Comparison of ENCODE assay signal across 16 cellular contexts in genomic region chr5:94672746-94673145, GRCh38. TPM values are rescaled to one million over a fixed set of nuclear protein-coding genes. Genes with fewer than 3 reads are reported as not detected.
A peak's percentile ranks its signal among the peaks of the same experiment; 100 is the strongest.
DNase-seq lines count a peak whose midpoint lies in the region; ATAC-seq and TF ChIP-seq lines count a peak whose summit lies in the region.
"Had no signal": no experiment of that assay in that cellular context is flagged by ENCODE, and none has a peak within 500 bp of the region (broad histone marks: within the 10 kb centered on the region; RNA-seq: fewer than 3 reads in every experiment).

No MANE protein-coding gene starts in this region.

- intact Hi-C loops in stomach (cut with DNase I; ENCODE audit: low total_unique reads) = no loop called here

- peak overlapping the region; percentile 27 to 91 for H3K27ac Mint-ChIP-seq in effector memory CD8-positive, alpha-beta T cell
- peak overlapping the region; percentile 33 for H3K27ac Mint-ChIP-seq in mesothelial cell of epicardium

- WGBS in stomach, 5 donors = 63 to 81% (median 72%) methylated on average over 1 of the region's 1 CpG

- no peaks in the 10 kb centered on the region for H3K27me3 Mint-ChIP-seq in effector memory CD8-positive, alpha-beta T cell
- no peaks in the 10 kb centered on the region for H3K27me3 Mint-ChIP-seq in mesothelial cell of epicardium (ENCODE audit: low read depth)
- H3K27me3 Mint-ChIP-seq: CD4-positive, alpha-beta memory T cell had no signal

- peaks cover 0 to 3% (median 0%) of the 10 kb centered on the region in 4 donors for H3K4me1 ChIP-seq in stomach

- no peak for TF ChIP-seq EP300 in stomach (IDR thresholded peaks at IDR 0.05)

- no peak overlapping the region for H3K27ac ChIP-seq in stomach
- H3K27ac ChIP-seq: C4-2B, GM23248 had no signal

- H3K36me3 ChIP-seq in stomach = peaks cover 0 to 20% (median 15%) of the 10 kb centered on the region in 4 donors
- H3K36me3 ChIP-seq: BE2C had no signal

- no peak overlapping the region for H3K4me3 Mint-ChIP-seq in effector memory CD8-positive, alpha-beta T cell
- no peak overlapping the region for H3K4me3 Mint-ChIP-seq in mesothelial cell of epicardium
- H3K4me3 Mint-ChIP-seq: CD4-positive, alpha-beta memory T cell had no signal

- peaks cover 28% of the 10 kb centered on the region for H3K36me3 Mint-ChIP-seq in effector memory CD8-positive, alpha-beta T cell (ENCODE audit: insufficient read depth)
- peaks cover 2% of the 10 kb centered on the region for H3K36me3 Mint-ChIP-seq in mesothelial cell of epicardium

- TF ChIP-seq POLR2A in stomach (IDR thresholded peaks at IDR 0.05) = no peak

- H3K4me1 Mint-ChIP-seq in effector memory CD8-positive, alpha-beta T cell (ENCODE audit: low read depth in 2 of 2) = peaks cover 0 to 11% of the 10 kb centered on the region in 2 donors
- peaks cover 15% of the 10 kb centered on the region for H3K4me1 Mint-ChIP-seq in mesothelial cell of epicardium

- DNase-seq in effector memory CD8-positive, alpha-beta T cell = no peak
- DNase-seq in mesothelial cell of epicardium (ENCODE audit: low spot score in 2 of 2, unreplicated experiment in 2 of 2) (no peak), stomach (no peak)
- DNase-seq: BE2C; CD4-positive, alpha-beta memory T cell; DMS153; DMS79 treated with DMSO at 0.1 percent for 48 hours; GDM1; GM23248; H7 had no signal

- 0 out of 3 replicates have a peak, but pooled peaks have one; percentile 36 for ATAC-seq in SK-N-SH treated with all-trans-retinoic acid at 6 μM for 48 hours
- no peak for ATAC-seq in effector memory CD8-positive, alpha-beta T cell (replicated peaks)
- ATAC-seq in HG02623 (IDR thresholded peaks at IDR 0.05; ENCODE audit: unreplicated experiment) = no peak
- ATAC-seq in HG02588 (IDR thresholded peaks at IDR 0.05; ENCODE audit: unreplicated experiment) = no peak
- ATAC-seq in HG03521 (IDR thresholded peaks at IDR 0.05; ENCODE audit: unreplicated experiment) = no peak
- ATAC-seq: HepG2 had no signal

- H3K9me3 Mint-ChIP-seq in effector memory CD8-positive, alpha-beta T cell = no peaks in the 10 kb centered on the region
- no peaks in the 10 kb centered on the region for H3K9me3 Mint-ChIP-seq in mesothelial cell of epicardium
- H3K9me3 Mint-ChIP-seq: CD4-positive, alpha-beta memory T cell had no signal

- no peaks in the 10 kb centered on the region for H3K9me3 ChIP-seq in stomach
- H3K9me3 ChIP-seq: BE2C had no signal

- H3K27me3 ChIP-seq in stomach = no peaks in the 10 kb centered on the region
- H3K27me3 ChIP-seq: BE2C had no signal

- no peak for TF ChIP-seq CTCF in mesothelial cell of epicardium (IDR thresholded peaks at IDR 0.05; ENCODE audit: unreplicated experiment)
- TF ChIP-seq CTCF in stomach (IDR thresholded peaks at IDR 0.05) = no peak

- no peak overlapping the region for H3K4me3 ChIP-seq in stomach
- H3K4me3 ChIP-seq: GM23248 had no signal

TF ChIP-seq in SK-N-SH treated with all-trans-retinoic acid at 6 μM for 48 hours, 23 proteins besides CTCF, POLR2A, EP300 and RAD21:
- no peak for TF ChIP-seq RARB (CRISPR knock-in tag; IDR thresholded peaks at IDR 0.05)
- TF ChIP-seq BACH2 (CRISPR knock-in tag; IDR thresholded peaks at IDR 0.05; ENCODE audit: borderline replicate concordance) = no peak
- TF ChIP-seq ISL1 (CRISPR knock-in tag; IDR thresholded peaks at IDR 0.05) = peak; percentile 43
- 0 out of 2 replicates have a peak, but pooled peaks have one; percentile 13 for TF ChIP-seq ZNF8 (CRISPR knock-in tag; IDR thresholded peaks at IDR 0.05)
- no peak for TF ChIP-seq OSR1 (CRISPR knock-in tag; IDR thresholded peaks at IDR 0.05)
- no peak for TF ChIP-seq ZNF70 (CRISPR knock-in tag; IDR thresholded peaks at IDR 0.05)
- no peak for TF ChIP-seq PATZ1 (CRISPR knock-in tag; IDR thresholded peaks at IDR 0.05; ENCODE audit: borderline replicate concordance)
- no peak for TF ChIP-seq CREB5 (CRISPR knock-in tag; IDR thresholded peaks at IDR 0.05; ENCODE audit: low read depth)
- no peak for TF ChIP-seq ZFP3 (CRISPR knock-in tag; IDR thresholded peaks at IDR 0.05)

RNA-seq across cellular contexts. Expression of gene SLF1, which starts 54.3 kb away (rescaled TPM):
- total RNA-seq in mesothelial cell of epicardium (8.2 to 9.8 TPM (median 9.4 TPM) in 3 replicates), stomach (10 to 100 TPM in 3 of 5 donors, 1 to 10 TPM in 1, under 1 TPM in 1; 0.58 to 53.1 (median 17.6) TPM)
- 1 to 10 TPM in 2 of 3 donors, under 1 TPM in 1; 1.00 to 4.4 (median 1.1) TPM for polyA plus RNA-seq in stomach

RNA-seq across cellular contexts. Expression of gene KIAA0825, which starts 54.3 kb away (rescaled TPM):
- 5.3 to 5.6 TPM (median 5.4 TPM) in 3 replicates for total RNA-seq in mesothelial cell of epicardium
- total RNA-seq in stomach = 10 to 100 TPM in 1 of 5 donors, 1 to 10 TPM in 3, under 1 TPM in 1; 0.29 to 15.6 (median 4.9) TPM
- under 1 TPM; 0.37 to 0.61 (median 0.55) TPM for polyA plus RNA-seq in stomach
